In the genomic region with DNA sequence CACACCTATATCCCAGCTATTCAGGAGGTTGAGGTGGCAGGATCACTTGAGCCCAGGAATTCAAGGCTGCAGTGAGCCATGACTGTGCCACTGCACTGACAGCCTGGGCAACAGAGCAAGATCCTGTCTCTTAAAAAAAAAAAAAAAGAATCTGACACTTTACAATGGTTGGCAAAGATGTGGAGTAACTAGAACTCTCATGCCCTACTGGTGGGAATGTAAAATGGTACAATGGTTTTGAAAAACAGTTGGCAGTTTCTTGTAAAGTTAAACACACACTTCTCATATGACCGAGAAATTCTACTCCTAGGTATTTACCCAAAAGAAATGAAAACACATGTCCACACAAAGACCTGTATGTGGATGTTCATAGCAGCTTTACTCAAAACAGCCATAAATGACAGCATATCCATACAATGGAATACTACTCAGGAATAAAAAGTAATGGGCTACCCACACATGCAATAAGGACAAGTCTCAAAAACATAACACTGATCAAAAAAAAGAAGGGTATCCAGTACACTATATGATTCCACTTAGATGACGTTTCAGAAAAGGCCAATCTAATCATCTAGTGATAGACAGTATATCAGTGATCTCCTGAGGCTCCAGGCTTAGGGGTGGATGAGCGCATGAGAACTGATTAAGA, we compare ENCODE assay signal across 19 cellular contexts. TPM values are rescaled to one million over a fixed set of nuclear protein-coding genes. Genes with fewer than 3 reads are reported as not detected.
A peak's percentile ranks its signal among the peaks of the same experiment; 100 is the strongest.
DNase-seq lines count a peak whose midpoint lies in the region; ATAC-seq, FAIRE-seq and TF ChIP-seq lines count a peak whose summit lies in the region.
"Had no signal": no experiment of that assay in that cellular context is flagged by ENCODE, and none has a peak within 500 bp of the region (broad histone marks: within the 10 kb centered on the region; RNA-seq: fewer than 3 reads in every experiment).

No MANE protein-coding gene starts in this region.

- no peaks in the 10 kb centered on the region for H4K20me1 ChIP-seq in K562 (replicated peaks; ENCODE audit: control insufficient read depth, insufficient read depth, low read length)

- TF ChIP-seq POLR2A in K562 (conservative IDR thresholded peaks at IDR 0.05): no peak

- H3K27ac Mint-ChIP-seq in Caco-2 (ENCODE audit: unreplicated experiment) (peak overlapping the region; percentile 99), HFFc6 (peak overlapping the region; percentile 99)
- H3K27ac Mint-ChIP-seq: GM23338, nephron, T-cell had no signal

- POLR2A ChIA-PET in Caco-2 (lab: Charles Lee): no interaction called here
- POLR2A ChIA-PET in K562 (lab: Yijun Ruan, JAX): no interaction called here

- BruUV-seq in Caco-2 (replicated peaks; lab: Mats Ljungman, UMichigan) (no TSS peak), K562 (replicated peaks; lab: Mats Ljungman, UMichigan) (no TSS peak)

- peaks cover 8% of the 10 kb centered on the region for H3K9me3 ChIP-seq in Caco-2
- H3K9me3 ChIP-seq in K562 (replicated peaks; ENCODE audit: control insufficient read depth, insufficient read depth, low read depth, low read length): no peaks in the 10 kb centered on the region
- H3K9me3 ChIP-seq: colonic mucosa, esophagus muscularis mucosa, right atrium auricular region had no signal

- H3K36me3 Mint-ChIP-seq in Caco-2 (ENCODE audit: insufficient read depth, unreplicated experiment) (peaks cover 19% of the 10 kb centered on the region), HFFc6 (ENCODE audit: low read depth) (peaks cover 9% of the 10 kb centered on the region)

- intact Hi-C loops in Caco-2 (cut with micrococcal nuclease; ENCODE audit: unreplicated experiment) (no loop called here), K562 (cut with micrococcal nuclease) (no loop called here), dorsolateral prefrontal cortex (cut with DNase I) (no loop called here)

- no peak for ATAC-seq in K562
- no peak for ATAC-seq in GM21528 (IDR thresholded peaks at IDR 0.05; ENCODE audit: low FRiP score, unreplicated experiment)
- ATAC-seq: GM23338, T-cell had no signal

- no peak for TF ChIP-seq RAD21 in K562 (CRISPR knock-in tag; conservative IDR thresholded peaks at IDR 0.05 in 1 of 2, IDR thresholded peaks at IDR 0.05 in 1 of 2)

- TF ChIP-seq EP300 in K562 (IDR thresholded peaks at IDR 0.05; ENCODE audit: low read length): no peak

- H3K4me2 ChIP-seq in K562 (ENCODE audit: insufficient read depth, low read length): no peak overlapping the region
- H3K4me2 ChIP-seq: GM23338, KMS-11 had no signal

- TF ChIP-seq CTCF in Caco-2 (IDR thresholded peaks at IDR 0.05; ENCODE audit: insufficient read depth in 1 of 2, low read depth in 1 of 2, low read length in 1 of 2, severe bottlenecking in 1 of 2, unreplicated experiment in 1 of 2) (no peak), HFFc6 (IDR thresholded peaks at IDR 0.05) (peak; percentile 71), K562 (IDR thresholded peaks at IDR 0.05 in 2 of 3, conservative IDR thresholded peaks at IDR 0.05 in 1 of 3; ENCODE audit: insufficient read depth in 2 of 3, low read depth in 1 of 3, low read length in 3 of 3) (no peak), dorsolateral prefrontal cortex (IDR thresholded peaks at IDR 0.05 in 54 of 56, conservative IDR thresholded peaks at IDR 0.05 in 2 of 56; ENCODE audit: low read depth in 1 of 56, partially characterized antibody in 56 of 56) (no peak)

- no peak for FAIRE-seq in K562 (lab: Jason Lieb, UNC)

- H3K9ac ChIP-seq in K562 (ENCODE audit: insufficient read depth in 1 of 2, low read depth in 2 of 2, low read length in 2 of 2): no peak overlapping the region
- H3K9ac ChIP-seq: KMS-11 had no signal

- peaks cover 10% of the 10 kb centered on the region for H3K4me1 Mint-ChIP-seq in Caco-2 (ENCODE audit: low read depth, unreplicated experiment)
- peaks cover 34% of the 10 kb centered on the region for H3K4me1 Mint-ChIP-seq in HFFc6 (ENCODE audit: low read depth)

- H2AFZ ChIP-seq in K562 (ENCODE audit: low read depth, low read length): no peak overlapping the region
- H2AFZ ChIP-seq: GM23338 had no signal

- H3K4me3 ChIP-seq in Caco-2 (ENCODE audit: low read depth, low read length) (no peak overlapping the region), K562 (no peak overlapping the region), dorsolateral prefrontal cortex (no peak overlapping the region)
- H3K4me3 ChIP-seq: colonic mucosa, esophagus muscularis mucosa, GM23338, right atrium auricular region had no signal

- no peaks in the 10 kb centered on the region for H3K79me2 ChIP-seq in K562 (ENCODE audit: control insufficient read depth, insufficient read depth, low read length)

- H3K27me3 Mint-ChIP-seq in Caco-2 (ENCODE audit: insufficient read depth, unreplicated experiment) (no peaks in the 10 kb centered on the region), HFFc6 (ENCODE audit: insufficient read depth) (peaks cover 7% of the 10 kb centered on the region)
- H3K27me3 Mint-ChIP-seq: T-cell had no signal

- CTCF ChIA-PET in Caco-2 (lab: Charles Lee) (interaction anchor here (1.0 kb wide), 1 partner anchor 9 kb away, joined by 4 read pairs; no protein-coding TSS in a partner anchor), K562 (lab: Yijun Ruan, JAX; ENCODE audit: low intra/inter-chr PET ratio) (no interaction called here)

- H3K9me3 Mint-ChIP-seq in Caco-2 (ENCODE audit: unreplicated experiment): no peaks in the 10 kb centered on the region
- no peaks in the 10 kb centered on the region for H3K9me3 Mint-ChIP-seq in HFFc6
- H3K9me3 Mint-ChIP-seq: GM23338, nephron, T-cell had no signal

- no peak overlapping the region for H3K27ac ChIP-seq in K562 (ENCODE audit: extremely low read depth, low read depth, low read length)
- no peak overlapping the region for H3K27ac ChIP-seq in dorsolateral prefrontal cortex
- H3K27ac ChIP-seq: colonic mucosa, esophagus muscularis mucosa, KMS-11, right atrium auricular region had no signal

- 49% methylated on average over 3 of the region's 3 CpGs for WGBS in K562 (ENCODE audit: insufficient coverage, low coverage, missing lambda C conversion rate)

- H3K4me3 Mint-ChIP-seq in Caco-2 (ENCODE audit: unreplicated experiment) (no peak overlapping the region), HFFc6 (no peak overlapping the region)
- H3K4me3 Mint-ChIP-seq: GM23338, nephron, T-cell had no signal

- H3K36me3 ChIP-seq in Caco-2 (ENCODE audit: control insufficient read depth, insufficient read depth, low read length) (no peaks in the 10 kb centered on the region), K562 (ENCODE audit: control insufficient read depth, insufficient read depth, low read length) (no peaks in the 10 kb centered on the region)
- H3K36me3 ChIP-seq: colonic mucosa, esophagus muscularis mucosa, right atrium auricular region had no signal

- DNase-seq in Caco-2 (no peak), HFFc6 (no peak), K562 (ENCODE audit: extremely low read depth in 1 of 4, low spot score in 3 of 4) (no peak), kidney tubule cell (ENCODE audit: low spot score) (peak; percentile 22), dorsolateral prefrontal cortex (no peak), DMS 273 treated with DMSO at 0.1 percent for 48 hours (lab: John Stamatoyannopoulos, UW) (no peak)
- DNase-seq in activated CD8-positive, alpha-beta memory T cell treated with anti-CD3 and anti-CD28 coated beads, Interleukin-2, amount 50 U/mL, for 48 hours: no peak
- DNase-seq: activated CD4-positive, CD25-positive, alpha-beta regulatory T cell; activated CD8-positive, alpha-beta memory T cell treated with anti-CD3 and anti-CD28 coated beads, Interleukin-2, amount 50 U/mL, for 4 hours; colonic mucosa; NCI-H1436 treated with DMSO at 0.1 percent for 48 hours; NCI-H524; T-cell had no signal

- H3K4me1 ChIP-seq in Caco-2 (peaks cover 26% of the 10 kb centered on the region), K562 (replicated peaks in 1 of 2; ENCODE audit: control insufficient read depth in 2 of 2, insufficient read depth in 2 of 2, low read length in 2 of 2) (no peaks in the 10 kb centered on the region; a peak in 1 of 5 replicates)

- H3K27me3 ChIP-seq in Caco-2 (replicated peaks; ENCODE audit: control insufficient read depth, insufficient read depth, low read length) (no peaks in the 10 kb centered on the region), K562 (ENCODE audit: control insufficient read depth in 2 of 2, insufficient read depth in 2 of 2, low read length in 2 of 2) (no peaks in the 10 kb centered on the region), dorsolateral prefrontal cortex (no peaks in the 10 kb centered on the region)
- H3K27me3 ChIP-seq: colonic mucosa, esophagus muscularis mucosa, right atrium auricular region had no signal

- H3K9me1 ChIP-seq in K562 (ENCODE audit: control insufficient read depth, insufficient read depth, low read length): no peaks in the 10 kb centered on the region

- in situ Hi-C loops in K562 (cut with MboI): no loop called here

TF ChIP-seq in K562, 482 proteins besides CTCF, POLR2A, EP300 and RAD21:
- TF ChIP-seq CBX1 (IDR thresholded peaks at IDR 0.05; ENCODE audit: low read depth): no peak
- no peak for TF ChIP-seq SMARCE1 (IDR thresholded peaks at IDR 0.05)
- 0 out of 2 replicates have a peak, but pooled peaks have one; percentile 7 for TF ChIP-seq ZNF121 (CRISPR knock-in tag; conservative IDR thresholded peaks at IDR 0.05)

RNA-seq across cellular contexts. Expression of gene HLCS, which starts 58.1 kb away (rescaled TPM):
- 21.8 and 26.2 TPM in 2 replicates for total RNA-seq in Caco-2 (2022)
- 10 to 100 TPM; 20.3 to 24.5 (median 22.2) TPM for total RNA-seq in HFFc6 (2021; fragmentation: NEBNext Ultra II Directional; extraction: Animal tissue kit (Norgen Biotek cat#: 25700))
- total RNA-seq in K562 (2011; cell fraction: chromatin; rRNA removed; ENCODE audit: low replicate concordance): 102 and 136 TPM in 2 replicates
- total RNA-seq in K562 (2011; cell fraction: nucleolus; rRNA removed): 47.9 and 55.7 TPM in 2 replicates
- total RNA-seq in K562 (2011; cell fraction: nucleoplasm; rRNA removed): 69.9 and 71.1 TPM in 2 replicates
- total RNA-seq in K562 (2014; rRNA removed): 11.9 and 15.1 TPM in 2 replicates
- 21.5 and 25.6 TPM in 2 replicates for total RNA-seq in K562 (2014; rRNA removed; fragmentation: Illumina TruSeq; extraction: Trizol)
- 17.5 and 18.5 TPM in 2 replicates for total RNA-seq in K562 (2015; rRNA removed; fragmentation: Illumina TruSeq; extraction: Trizol)
- 20.0 and 20.1 TPM in 2 replicates for total RNA-seq in K562 (2021)
- 17.5 and 21.4 TPM in 2 replicates for polyA plus RNA-seq in K562 (2011; rRNA removed)
- 11.0 and 15.7 TPM in 2 replicates for polyA plus RNA-seq in K562 (2011; cell fraction: cytosol; rRNA removed)
- polyA plus RNA-seq in K562 (2011; cell fraction: nucleus; rRNA removed): 21.4 and 25.6 TPM in 2 replicates
- polyA plus RNA-seq in K562 (2012): 13.6 and 26.9 TPM in 2 replicates
- 15.2 and 17.1 TPM in 2 replicates for polyA plus RNA-seq in K562 (2014; fragmentation: Illumina TruSeq; extraction: Trizol)
- 1 to 10 TPM; 3.0 to 3.6 TPM for polyA plus RNA-seq in K562 (2014; fragmentation: Nextera tagmentation; extraction: Ambion mirVana)
- polyA plus RNA-seq in K562 (2014; rRNA removed): 9.8 and 13.3 TPM in 2 replicates
- 38.2 and 38.3 TPM in 2 replicates for polyA minus RNA-seq in K562 (2011; rRNA and poly(A)+ RNA removed)
- 10.7 and 11.5 TPM in 2 replicates for polyA minus RNA-seq in K562 (2011; cell fraction: cytosol; rRNA and poly(A)+ RNA removed)
- 19.1 and 29.1 TPM in 2 replicates for polyA minus RNA-seq in K562 (2011; cell fraction: nucleus; rRNA and poly(A)+ RNA removed)
- 10 to 100 TPM; 18.7 to 38.4 (median 25.9) TPM for total RNA-seq in dorsolateral prefrontal cortex
